8 cellular contexts compared by ENCODE assay signal in the genomic region with DNA sequence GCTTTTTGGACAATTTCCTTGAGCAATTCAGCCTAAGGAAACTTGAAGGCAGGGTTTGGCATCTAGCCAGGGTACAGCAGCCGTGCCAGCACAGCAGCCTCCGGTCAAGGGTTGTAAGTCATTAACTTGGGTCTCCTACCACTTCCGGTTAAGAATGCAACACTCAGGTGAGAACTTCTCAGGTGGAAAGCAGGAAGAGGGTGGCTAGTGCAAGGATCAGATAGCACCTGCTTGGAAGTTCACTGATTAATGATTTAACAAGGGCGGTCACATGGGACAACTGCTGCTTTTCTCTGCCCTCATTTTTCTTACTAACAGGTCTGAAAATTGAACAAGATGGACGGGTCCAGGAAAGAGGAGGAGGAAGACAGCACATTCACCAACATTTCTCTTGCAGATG. TPM values are rescaled to one million over a fixed set of nuclear protein-coding genes. Genes with fewer than 3 reads are reported as not detected.
DNase-seq lines count a peak whose midpoint lies in the region; ATAC-seq lines count a peak whose summit lies in the region.

No MANE protein-coding gene starts in this region.

- no peaks in the 10 kb centered on the region for H3K9me3 ChIP-seq in right cardiac atrium (ENCODE audit: control insufficient read depth, low read length)
- no peaks in the 10 kb centered on the region for H3K9me3 ChIP-seq in effector memory CD4-positive, alpha-beta T cell (ENCODE audit: control insufficient read depth, low read length)

- H3K36me3 ChIP-seq in effector memory CD4-positive, alpha-beta T cell (ENCODE audit: control insufficient read depth, insufficient read depth, low read length), result no peaks in the 10 kb centered on the region

- H3K27ac ChIP-seq in right cardiac atrium (ENCODE audit: low read length), result no peak overlapping the region
- H3K27ac ChIP-seq in effector memory CD4-positive, alpha-beta T cell (ENCODE audit: insufficient read depth, low read length, poor library complexity, severe bottlenecking), result no peak overlapping the region

- ATAC-seq in right cardiac atrium, result peak; percentile 19 to 40

- H3K4me1 ChIP-seq in right cardiac atrium (ENCODE audit: control insufficient read depth, insufficient read depth, low read length), result peaks cover 2% of the 10 kb centered on the region
- H3K4me1 ChIP-seq in effector memory CD4-positive, alpha-beta T cell (ENCODE audit: control insufficient read depth, insufficient read depth, low read length, poor library complexity, severe bottlenecking), result no peaks in the 10 kb centered on the region

- WGBS in right cardiac atrium, result 25% methylated on average over 5 of the region's 5 CpGs

- no peak overlapping the region for H3K4me3 ChIP-seq in right cardiac atrium (ENCODE audit: low read length)
- no peak overlapping the region for H3K4me3 ChIP-seq in effector memory CD4-positive, alpha-beta T cell (ENCODE audit: insufficient read depth, low read depth, low read length, poor library complexity, severe bottlenecking)

- H3K27me3 ChIP-seq in right cardiac atrium (ENCODE audit: control insufficient read depth, insufficient read depth), result no peaks in the 10 kb centered on the region
- no peaks in the 10 kb centered on the region for H3K27me3 ChIP-seq in effector memory CD4-positive, alpha-beta T cell (replicated peaks; ENCODE audit: control insufficient read depth, insufficient read depth, low read length, poor library complexity, severe bottlenecking)

- DNase-seq in right cardiac atrium, result peak in 2 of 3 donors; percentile 31 to 58
- no peak for DNase-seq in cardiac septum (ENCODE audit: low spot score)
- DNase-seq in HK-2 (ENCODE audit: unreplicated experiment), result peak; percentile 64
- peak; percentile 78 for DNase-seq in glomerular visceral epithelial cell (ENCODE audit: extremely low spot score)
- DNase-seq in putamen (ENCODE audit: low spot score), result no peak
- DNase-seq in effector memory CD4-positive, alpha-beta T cell, result no peak
- no peak for DNase-seq in NAMALWA (ENCODE audit: low spot score)
- DNase-seq in globus pallidus (ENCODE audit: low spot score), result no peak

- intact Hi-C loops in right cardiac atrium (cut with DNase I), result loop anchor here in 1 of 4 donors (10.0 kb wide), 1 partner anchor 501 kb away; no protein-coding TSS in a partner anchor
- intact Hi-C loops in cardiac septum (cut with DNase I), result no loop called here

RNA-seq across cellular contexts. Expression of a gene that starts 30.1 kb away (rescaled TPM):
- total RNA-seq in right cardiac atrium, result 10 to 100 TPM; 82.3 to 98.1 (median 88.6) TPM
- 108 TPM for polyA plus RNA-seq in right cardiac atrium
- 73.0 TPM for total RNA-seq in cardiac septum

Comparison
In these comparisons a context has a peak if more than half of its experiments do, and no peak if none do; other contexts are left out.
1. DNase-seq: peak in right cardiac atrium (2 of 3), HK-2 (single experiment) and glomerular visceral epithelial cell (single experiment); none in cardiac septum (single experiment), putamen (single experiment), effector memory CD4-positive, alpha-beta T cell (0 of 3), NAMALWA (single experiment) and globus pallidus (single experiment).